1 cellular context compared by ENCODE assay signal in the genomic region with DNA sequence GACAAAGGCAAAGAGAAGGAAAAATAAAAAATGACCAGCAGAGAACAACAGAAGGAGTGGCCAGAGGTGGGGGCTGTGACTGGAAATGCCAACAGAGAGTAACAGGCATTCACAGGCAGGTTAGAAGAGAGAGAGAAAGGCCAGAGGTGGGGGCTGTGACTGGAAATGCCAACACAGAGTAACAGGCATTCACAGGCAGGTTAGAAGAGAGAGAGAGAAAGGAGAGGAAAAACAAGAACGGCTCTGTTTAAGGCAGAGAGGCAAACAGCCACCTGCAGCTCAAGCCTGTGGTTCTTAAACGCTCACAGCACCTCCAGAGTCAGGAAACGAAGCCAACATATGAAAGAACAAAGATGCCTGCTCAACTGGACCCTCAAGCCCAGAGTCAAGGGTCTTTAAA.
TF ChIP-seq lines count a peak whose summit lies in the region.

No MANE protein-coding gene starts in this region.

TF ChIP-seq in IMR-90, 13 proteins besides CTCF, POLR2A, EP300 and RAD21:
- no peak for TF ChIP-seq RCOR1 (IDR thresholded peaks at IDR 0.05; ENCODE audit: insufficient replicate concordance, low read length)
TF ChIP-seq in IMR-90: peak in this region for 0.
